2 cellular contexts compared by ENCODE assay signal in genomic region chr6:30554404-30554803, GRCh38.
TF ChIP-seq lines count a peak whose summit lies in the region.

No MANE protein-coding gene starts in this region.

TF ChIP-seq in SK-N-SH, 30 proteins besides CTCF, POLR2A, EP300 and RAD21 (continued from another document):
- TF ChIP-seq PBX3 (IDR thresholded peaks at IDR 0.05), result no peak

TF ChIP-seq in SK-N-SH treated with all-trans-retinoic acid at 6 μM for 48 hours, 23 proteins besides CTCF, POLR2A, EP300 and RAD21 (continued from another document):
- TF ChIP-seq PATZ1 (CRISPR knock-in tag; IDR thresholded peaks at IDR 0.05; ENCODE audit: borderline replicate concordance) (no peak), ZFP3 (CRISPR knock-in tag; IDR thresholded peaks at IDR 0.05) (no peak), SNAI2 (CRISPR knock-in tag; IDR thresholded peaks at IDR 0.05) (no peak), POU6F1 (CRISPR knock-in tag; IDR thresholded peaks at IDR 0.05; ENCODE audit: borderline replicate concordance, low read depth) (no peak), ZNF565 (CRISPR knock-in tag; conservative IDR thresholded peaks at IDR 0.05; ENCODE audit: low read depth) (no peak), RARB (CRISPR knock-in tag; IDR thresholded peaks at IDR 0.05) (no peak), TOX (CRISPR knock-in tag; IDR thresholded peaks at IDR 0.05; ENCODE audit: borderline replicate concordance) (no peak), PPARA (CRISPR knock-in tag; IDR thresholded peaks at IDR 0.05; ENCODE audit: borderline replicate concordance) (no peak), BACH2 (CRISPR knock-in tag; IDR thresholded peaks at IDR 0.05; ENCODE audit: borderline replicate concordance) (no peak)
TF ChIP-seq in SK-N-SH treated with all-trans-retinoic acid at 6 μM for 48 hours: peak in this region for 0.
